14 cellular contexts compared by ENCODE assay signal in the genomic region with DNA sequence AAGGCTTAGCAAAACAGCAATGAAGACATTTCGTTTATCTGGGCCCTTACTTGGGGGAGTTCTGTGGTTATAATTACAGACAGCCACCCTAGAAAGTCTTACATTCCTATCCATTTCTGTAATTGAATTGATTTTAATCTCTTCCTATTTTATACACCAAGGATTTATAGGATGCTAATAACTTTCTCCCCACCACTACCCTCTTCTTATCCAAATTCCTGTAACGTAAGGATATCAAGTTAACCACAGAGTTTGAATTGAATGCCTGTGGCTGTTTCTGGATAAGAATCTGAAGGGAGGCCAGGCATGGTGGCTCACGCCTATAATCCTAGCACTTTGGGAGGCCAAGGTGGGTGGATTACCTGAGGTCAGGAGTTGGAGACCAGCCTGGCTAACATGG.
"Had no signal": no experiment of that assay in that cellular context is flagged by ENCODE, and none has a peak within 500 bp of the region (broad histone marks: within the 10 kb centered on the region; RNA-seq: fewer than 3 reads in every experiment).

No MANE protein-coding gene starts in this region.

- ATAC-seq: activated CD8-positive, alpha-beta memory T cell treated with anti-CD3 and anti-CD28 coated beads, Interleukin-2, amount 10 ng/mL, durations not matched to agents 7 days and 5 days; activated naive CD4-positive, alpha-beta T cell treated with anti-CD3 and anti-CD28 coated beads, Interleukin-2, amount 50 U/mL, for 72 hours; sciatic nerve; T-cell had no signal

- H3K4me1 ChIP-seq: testis had no signal

- H3K9me3 ChIP-seq: SK-N-SH, spleen, stomach, testis had no signal

- H3K4me3 ChIP-seq: spleen, stomach, testis had no signal

- H3K27me3 ChIP-seq: spleen, stomach, testis had no signal

- DNase-seq: activated CD4-positive, alpha-beta memory T cell treated with anti-CD3 and anti-CD28 coated beads for 36 hours; activated CD8-positive, alpha-beta memory T cell treated with anti-CD3 and anti-CD28 coated beads, Interleukin-2, amount 10 ng/mL, durations not matched to agents 7 days and 5 days; activated T-cell treated with anti-CD3 and anti-CD28 coated beads, Interleukin-2, amount 50 U/mL, for 1 hour; anterior cingulate cortex; cortex of kidney; effector CD8-positive, alpha-beta T cell; head of caudate nucleus; SK-N-SH; spleen; stomach; T-cell; testis had no signal
